23 cellular contexts compared by ENCODE assay signal in the genomic region with DNA sequence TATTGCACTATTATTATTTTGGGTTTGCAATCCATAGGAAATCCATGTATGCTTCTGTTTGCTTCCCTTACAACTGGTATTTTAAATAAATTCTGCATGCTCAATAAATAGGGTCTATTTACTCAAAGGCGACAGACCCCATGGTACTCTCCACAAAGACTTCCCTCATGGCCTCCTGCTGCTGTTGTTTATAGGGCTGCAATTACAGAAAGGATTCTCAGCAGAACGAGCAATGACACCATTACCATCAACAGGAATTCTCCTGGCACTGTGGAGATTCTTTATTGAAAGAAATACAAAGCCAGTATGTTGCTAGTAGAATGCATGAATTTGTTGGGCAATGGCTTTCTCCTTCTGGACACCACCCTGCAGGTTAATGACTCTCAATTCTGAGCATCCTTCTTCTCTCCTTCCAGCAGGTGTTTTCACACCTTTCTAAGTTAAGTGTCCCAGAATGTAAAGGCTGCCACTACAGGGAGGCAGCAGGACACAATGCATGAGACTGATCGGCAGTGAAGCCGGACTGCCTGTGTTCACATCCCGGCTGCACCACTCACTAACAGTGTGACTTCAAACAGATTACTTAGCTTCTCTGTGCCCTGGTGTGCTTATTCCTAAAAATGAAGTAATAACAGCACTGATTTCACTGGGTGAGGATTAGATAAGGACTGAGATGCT.
"Had no signal": no experiment of that assay in that cellular context is flagged by ENCODE, and none has a peak within 500 bp of the region (broad histone marks: within the 10 kb centered on the region; RNA-seq: fewer than 3 reads in every experiment).

No MANE protein-coding gene starts in this region.

- FAIRE-seq: bronchial epithelial cell, keratinocyte, pancreas, TTC549 had no signal

- DNase-seq: activated CD4-positive, alpha-beta T cell treated with anti-CD3 and anti-CD28 coated beads, Interleukin-2, amount 50 U/mL, for 4 hours; activated CD8-positive, alpha-beta memory T cell treated with anti-CD3 and anti-CD28 coated beads for 24 hours; activated CD8-positive, alpha-beta memory T cell treated with anti-CD3 and anti-CD28 coated beads, Interleukin-2, amount 50 U/mL, for 4 hours; activated naive CD4-positive, alpha-beta T cell treated with Interleukin-2 at 50 U/mL for 16 hours; activated naive CD8-positive, alpha-beta T cell treated with anti-CD3 and anti-CD28 coated beads for 36 hours; activated T-cell treated with anti-CD3 and anti-CD28 coated beads, Interleukin-2, amount 50 U/mL, for 24 hours; colonic mucosa; heart right ventricle; left colon; pancreas; psoas muscle; stimulated activated CD4-positive, alpha-beta T cell treated with anti-CD3 and anti-CD28 coated beads, Interleukin-4, amount 100 ng/mL, for 24 hours; stimulated activated naive CD8-positive, alpha-beta T cell treated with anti-CD3 and anti-CD28 coated beads, Interleukin-15, Interleukin-2, amounts not matched to agents 100 U/mL and 50 U/mL, for 24 hours; upper lobe of right lung had no signal

- H3K4me1 ChIP-seq: colonic mucosa had no signal

- H3K4me3 ChIP-seq: colonic mucosa, heart right ventricle, pancreas, psoas muscle, right atrium auricular region, upper lobe of right lung had no signal

- ATAC-seq: heart right ventricle; left colon; pancreas; psoas muscle; stimulated activated naive CD8-positive, alpha-beta T cell treated with anti-CD3 and anti-CD28 coated beads, Interleukin-15, Interleukin-2, amounts not matched to agents 100 U/mL and 50 U/mL, for 24 hours; upper lobe of right lung had no signal

- H3K4me3 Mint-ChIP-seq: activated naive CD8-positive, alpha-beta T cell treated with anti-CD3 and anti-CD28 coated beads for 36 hours; activated T-cell treated with anti-CD3 and anti-CD28 coated beads, Interleukin-2, amount 50 U/mL, for 24 hours; memory B cell; nephron; T-helper 2 cell treated with Interferon-gamma antibody and Interleukin-4, amounts not matched to agents 5 μg/mL and 100 μg/mL, for 36 hours had no signal

- H3K9me3 Mint-ChIP-seq: T-helper 2 cell treated with Interferon-gamma antibody and Interleukin-4, amounts not matched to agents 5 μg/mL and 100 μg/mL, for 36 hours had no signal

- H3K36me3 ChIP-seq: colonic mucosa, heart right ventricle, pancreas, right atrium auricular region, upper lobe of right lung had no signal

- H3K9me3 ChIP-seq: colonic mucosa, pancreas, right atrium auricular region, upper lobe of right lung had no signal

- H3K27ac ChIP-seq: colonic mucosa, epithelial cell of prostate, heart right ventricle, pancreas, psoas muscle, right atrium auricular region, upper lobe of right lung had no signal

- H3K4me1 Mint-ChIP-seq: activated naive CD8-positive, alpha-beta T cell treated with anti-CD3 and anti-CD28 coated beads for 36 hours; memory B cell had no signal

- H3K27ac Mint-ChIP-seq: activated naive CD8-positive, alpha-beta T cell treated with anti-CD3 and anti-CD28 coated beads for 36 hours; activated T-cell treated with anti-CD3 and anti-CD28 coated beads, Interleukin-2, amount 50 U/mL, for 24 hours; activated T-helper 2 cell treated with anti-CD3 and anti-CD28 coated beads, Interferon-gamma antibody, Interleukin-2, Interleukin-4, amounts not matched to agents 10 μg/mL and 5 μg/mL and 100 μg/mL, durations not matched to agents 14 hours and 24 hours and 36 hours; memory B cell; nephron; T-helper 2 cell treated with Interferon-gamma antibody and Interleukin-4, amounts not matched to agents 5 μg/mL and 100 μg/mL, for 36 hours had no signal

- H3K27me3 ChIP-seq: colonic mucosa, pancreas, right atrium auricular region, upper lobe of right lung had no signal
